Comparison of ENCODE assay signal across 15 cellular contexts in genomic region chr6:21769973-21770372, GRCh38.
DNase-seq lines count a peak whose midpoint lies in the region; ATAC-seq and TF ChIP-seq lines count a peak whose summit lies in the region.
"Had no signal": no experiment of that assay in that cellular context is flagged by ENCODE, and none has a peak within 500 bp of the region (broad histone marks: within the 10 kb centered on the region; RNA-seq: fewer than 3 reads in every experiment).

No MANE protein-coding gene starts in this region.

- H3K4me3 Mint-ChIP-seq in nephron progenitor cell, result no peak overlapping the region
- H3K4me3 Mint-ChIP-seq: activated naive CD4-positive, alpha-beta T cell treated with anti-CD3 and anti-CD28 coated beads for 36 hours had no signal

- no peak overlapping the region for H3K9ac ChIP-seq in DND-41 (ENCODE audit: low read depth, low read length)

- peak overlapping the region; percentile 78 for H3K27ac Mint-ChIP-seq in nephron progenitor cell
- H3K27ac Mint-ChIP-seq: activated naive CD4-positive, alpha-beta T cell treated with anti-CD3 and anti-CD28 coated beads for 36 hours had no signal

- no peaks in the 10 kb centered on the region for H4K20me1 ChIP-seq in DND-41 (ENCODE audit: insufficient read depth, low read length)

- no peak overlapping the region for H3K4me3 ChIP-seq in DND-41 (ENCODE audit: low read depth in 1 of 2, low read length in 2 of 2)
- H3K4me3 ChIP-seq in RWPE2 (ENCODE audit: severe bottlenecking), result no peak overlapping the region
- H3K4me3 ChIP-seq: lower lobe of right lung had no signal

- peaks cover 12% of the 10 kb centered on the region; the same call in 1 of the 2 replicates for H3K36me3 ChIP-seq in DND-41 (ENCODE audit: insufficient read depth, low read length)
- no peaks in the 10 kb centered on the region; the same call in 1 of the 2 replicates for H3K36me3 ChIP-seq in RWPE2 (ENCODE audit: low read depth)
- H3K36me3 ChIP-seq: lower lobe of right lung had no signal

- no peaks in the 10 kb centered on the region for H3K27me3 ChIP-seq in DND-41 (ENCODE audit: insufficient read depth, low read length, poor library complexity)
- H3K27me3 ChIP-seq in RWPE2 (ENCODE audit: insufficient read depth, poor library complexity, severe bottlenecking), result no peaks in the 10 kb centered on the region

- H3K4me2 ChIP-seq in DND-41 (ENCODE audit: insufficient read depth, low read length), result no peak overlapping the region

- peaks cover 78% of the 10 kb centered on the region for H3K4me1 Mint-ChIP-seq in nephron progenitor cell

- TF ChIP-seq CTCF in DND-41 (IDR thresholded peaks at IDR 0.05; ENCODE audit: borderline replicate concordance, extremely low read depth, low read length, poor library complexity, severe bottlenecking) (no peak), RWPE2 (IDR thresholded peaks at IDR 0.05; ENCODE audit: poor library complexity, severe bottlenecking) (no peak), nephron progenitor cell (IDR thresholded peaks at IDR 0.05) (no peak)

- H3K9me3 Mint-ChIP-seq in nephron progenitor cell, result peaks cover 5% of the 10 kb centered on the region
- H3K9me3 Mint-ChIP-seq: activated naive CD4-positive, alpha-beta T cell treated with anti-CD3 and anti-CD28 coated beads for 36 hours; H9 had no signal

- no peak overlapping the region for H2AFZ ChIP-seq in DND-41 (ENCODE audit: low read depth, low read length)

- peaks cover 36% of the 10 kb centered on the region for H3K36me3 Mint-ChIP-seq in nephron progenitor cell (ENCODE audit: low read depth)

- H3K27me3 Mint-ChIP-seq in nephron progenitor cell (ENCODE audit: low read depth, poor library complexity), result no peaks in the 10 kb centered on the region

- H3K4me1 ChIP-seq in DND-41 (ENCODE audit: insufficient read depth, low read length) (no peaks in the 10 kb centered on the region; the same call in 1 of the 2 replicates), RWPE2 (ENCODE audit: insufficient read depth, poor library complexity, severe bottlenecking) (peaks cover 27% of the 10 kb centered on the region)

- H3K27ac ChIP-seq in DND-41 (ENCODE audit: low read length) (no peak overlapping the region), RWPE2 (ENCODE audit: poor library complexity, severe bottlenecking) (peak overlapping the region; percentile 79), epithelial cell of prostate (peak overlapping the region; percentile 20)
- H3K27ac ChIP-seq: lower lobe of right lung had no signal

- ATAC-seq in DND-41 (ENCODE audit: insufficient read depth, low read depth), result 0 out of 3 replicates have a peak, but pooled peaks have one; percentile 50
- no peak for ATAC-seq in RWPE2 (ENCODE audit: low read depth)
- ATAC-seq in HG02981 (IDR thresholded peaks at IDR 0.05; ENCODE audit: unreplicated experiment), result no peak
- ATAC-seq in HG03196 (IDR thresholded peaks at IDR 0.05; ENCODE audit: unreplicated experiment), result no peak

- DNase-seq in DND-41 (no peak), RWPE2 (ENCODE audit: low spot score) (no peak), epithelial cell of prostate (ENCODE audit: low read depth, low spot score) (no peak), nephron progenitor cell (no peak), T1000 (lab: John Stamatoyannopoulos, UW) (no peak), mesenteric fat pad (ENCODE audit: low spot score) (no peak)
- DNase-seq: activated CD8-positive, alpha-beta memory T cell treated with anti-CD3 and anti-CD28 coated beads, Interleukin-2, amount 50 U/mL, for 4 hours; activated naive CD4-positive, alpha-beta T cell treated with anti-CD3 and anti-CD28 coated beads for 36 hours; KG1; lower lobe of right lung; NCI-H146; small intestine had no signal

- H3K9me3 ChIP-seq in DND-41 (ENCODE audit: insufficient read depth, low read length, severe bottlenecking) (no peaks in the 10 kb centered on the region), RWPE2 (ENCODE audit: severe bottlenecking) (peaks cover 5% of the 10 kb centered on the region)
- H3K9me3 ChIP-seq: lower lobe of right lung had no signal

- H3K79me2 ChIP-seq in DND-41 (ENCODE audit: insufficient read depth, low read length), result peaks cover 47% of the 10 kb centered on the region
